1 cellular context compared by ENCODE assay signal in the genomic region with DNA sequence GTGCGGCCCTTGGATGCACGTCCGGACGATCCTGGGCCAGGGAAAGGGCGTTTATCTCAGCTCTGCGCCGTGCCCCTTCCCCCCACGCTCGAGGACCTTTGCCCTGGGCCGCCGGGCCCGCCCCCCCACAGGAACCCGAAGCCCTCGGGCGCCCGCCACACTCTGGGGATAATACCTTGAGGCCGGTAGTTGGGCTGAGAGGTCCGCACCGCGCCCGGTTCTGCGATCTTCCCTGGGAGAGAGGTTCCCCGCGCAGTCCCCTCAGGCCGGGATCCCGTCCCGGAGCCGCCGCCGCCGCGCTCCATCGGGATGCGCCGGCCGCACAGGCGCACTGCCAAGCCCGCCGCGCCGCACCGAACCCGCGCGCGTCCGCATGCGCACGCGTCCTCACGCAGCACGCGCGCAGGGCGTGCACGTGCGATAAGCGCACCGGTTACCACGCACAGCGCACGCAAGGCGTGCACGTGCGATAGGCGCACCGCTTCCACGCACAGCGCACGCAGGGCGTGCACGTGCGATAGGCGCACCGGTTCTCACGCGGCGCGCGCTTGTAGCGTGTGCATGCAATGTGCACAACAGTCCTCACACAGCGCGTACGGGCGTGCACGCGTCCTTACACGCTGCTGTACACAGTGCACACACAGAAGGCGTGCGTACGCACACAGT.
TF ChIP-seq lines count a peak whose summit lies in the region.

A gene (minus strand): TSS at position 333 of the 666 bp plus-strand sequence. CDS start 28 bp downstream, at position 305.

TF ChIP-seq in HepG2, 621 proteins besides CTCF, POLR2A, EP300 and RAD21 (continues in another document):
- TF ChIP-seq ZNF367 (CRISPR knock-in tag; IDR thresholded peaks at IDR 0.05; ENCODE audit: borderline replicate concordance), result no peak
- TF ChIP-seq NPAS2 (CRISPR knock-in tag; IDR thresholded peaks at IDR 0.05; ENCODE audit: borderline replicate concordance), result no peak
- TF ChIP-seq FOSL1 (CRISPR knock-in tag; IDR thresholded peaks at IDR 0.05; ENCODE audit: borderline replicate concordance), result no peak
- TF ChIP-seq FOXC1 (CRISPR knock-in tag; IDR thresholded peaks at IDR 0.05; ENCODE audit: borderline replicate concordance), result no peak
- 0 out of 2 replicates have a peak, but pooled peaks have one; percentile 2 for TF ChIP-seq MTA1 (CRISPR knock-in tag; IDR thresholded peaks at IDR 0.05; ENCODE audit: borderline replicate concordance)
- TF ChIP-seq TARDBP (CRISPR knock-in tag; IDR thresholded peaks at IDR 0.05), result no peak
- TF ChIP-seq, protein P1, sequence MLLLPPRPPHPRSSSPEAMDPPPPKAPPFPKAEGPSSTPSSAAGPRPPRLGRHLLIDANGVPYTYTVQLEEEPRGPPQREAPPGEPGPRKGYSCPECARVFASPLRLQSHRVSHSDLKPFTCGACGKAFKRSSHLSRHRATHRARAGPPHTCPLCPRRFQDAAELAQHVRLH (CRISPR knock-in tag; IDR thresholded peaks at IDR 0.05; ENCODE audit: borderline replicate concordance, low read depth), result no peak
- peak; percentile 21; the same call in 1 of the 2 replicates for TF ChIP-seq NR2F6 (IDR thresholded peaks at IDR 0.05)
- TF ChIP-seq NR2F6 (CRISPR knock-in tag; IDR thresholded peaks at IDR 0.05), result no peak
- no peak for TF ChIP-seq CBX1 (IDR thresholded peaks at IDR 0.05; ENCODE audit: low read depth)
- TF ChIP-seq ZNF589 (CRISPR knock-in tag; conservative IDR thresholded peaks at IDR 0.05), result no peak
- no peak for TF ChIP-seq ZSCAN9 (CRISPR knock-in tag; IDR thresholded peaks at IDR 0.05; ENCODE audit: borderline replicate concordance)
- TF ChIP-seq MXD4 (CRISPR knock-in tag; IDR thresholded peaks at IDR 0.05), result no peak
- TF ChIP-seq ZNF839 (CRISPR knock-in tag; IDR thresholded peaks at IDR 0.05; ENCODE audit: borderline replicate concordance), result no peak
- TF ChIP-seq, protein P2, sequence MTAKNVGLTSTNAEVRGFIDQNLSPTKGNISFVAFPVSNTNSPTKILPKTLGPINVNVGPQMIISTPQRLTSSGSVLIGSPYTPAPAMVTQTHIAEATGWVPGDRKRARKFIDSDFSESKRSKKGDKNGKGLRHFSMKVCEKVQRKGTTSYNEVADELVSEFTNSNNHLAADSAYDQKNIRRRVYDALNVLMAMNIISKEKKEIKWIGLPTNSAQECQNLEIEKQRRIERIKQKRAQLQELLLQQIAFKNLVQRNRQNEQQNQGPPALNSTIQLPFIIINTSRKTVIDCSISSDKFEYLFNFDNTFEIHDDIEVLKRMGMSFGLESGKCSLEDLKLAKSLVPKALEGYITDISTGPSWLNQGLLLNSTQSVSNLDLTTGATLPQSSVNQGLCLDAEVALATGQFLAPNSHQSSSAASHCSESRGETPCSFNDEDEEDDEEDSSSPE (CRISPR knock-in tag; IDR thresholded peaks at IDR 0.05), result 0 out of 2 replicates have a peak, but pooled peaks have one; percentile 33
- TF ChIP-seq SSRP1 (CRISPR knock-in tag; IDR thresholded peaks at IDR 0.05), result no peak
- no peak for TF ChIP-seq ZNF430 (CRISPR knock-in tag; IDR thresholded peaks at IDR 0.05)
- 0 out of 2 replicates have a peak, but pooled peaks have one; percentile 31 for TF ChIP-seq ZFY (CRISPR knock-in tag; IDR thresholded peaks at IDR 0.05)
- TF ChIP-seq CENPT (CRISPR knock-in tag; IDR thresholded peaks at IDR 0.05; ENCODE audit: low read depth), result peak; percentile 57; the same call in 1 of the 2 replicates
- TF ChIP-seq, protein P3, sequence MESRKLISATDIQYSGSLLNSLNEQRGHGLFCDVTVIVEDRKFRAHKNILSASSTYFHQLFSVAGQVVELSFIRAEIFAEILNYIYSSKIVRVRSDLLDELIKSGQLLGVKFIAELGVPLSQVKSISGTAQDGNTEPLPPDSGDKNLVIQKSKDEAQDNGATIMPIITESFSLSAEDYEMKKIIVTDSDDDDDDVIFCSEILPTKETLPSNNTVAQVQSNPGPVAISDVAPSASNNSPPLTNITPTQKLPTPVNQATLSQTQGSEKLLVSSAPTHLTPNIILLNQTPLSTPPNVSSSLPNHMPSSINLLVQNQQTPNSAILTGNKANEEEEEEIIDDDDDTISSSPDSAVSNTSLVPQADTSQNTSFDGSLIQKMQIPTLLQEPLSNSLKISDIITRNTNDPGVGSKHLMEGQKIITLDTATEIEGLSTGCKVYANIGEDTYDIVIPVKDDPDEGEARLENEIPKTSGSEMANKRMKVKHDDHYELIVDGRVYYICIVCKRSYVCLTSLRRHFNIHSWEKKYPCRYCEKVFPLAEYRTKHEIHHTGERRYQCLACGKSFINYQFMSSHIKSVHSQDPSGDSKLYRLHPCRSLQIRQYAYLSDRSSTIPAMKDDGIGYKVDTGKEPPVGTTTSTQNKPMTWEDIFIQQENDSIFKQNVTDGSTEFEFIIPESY (CRISPR knock-in tag; IDR thresholded peaks at IDR 0.05), result peak; percentile 94
- TF ChIP-seq ZNF782 (CRISPR knock-in tag; IDR thresholded peaks at IDR 0.05; ENCODE audit: borderline replicate concordance), result no peak
- TF ChIP-seq ZNF567 (CRISPR knock-in tag; IDR thresholded peaks at IDR 0.05; ENCODE audit: borderline replicate concordance), result no peak
- TF ChIP-seq ZNF558 (CRISPR knock-in tag; IDR thresholded peaks at IDR 0.05; ENCODE audit: borderline replicate concordance), result no peak
- no peak for TF ChIP-seq PHF20 (CRISPR knock-in tag; IDR thresholded peaks at IDR 0.05)
- no peak for TF ChIP-seq ZNF780A (CRISPR knock-in tag; IDR thresholded peaks at IDR 0.05)
- no peak for TF ChIP-seq POGZ (CRISPR knock-in tag; IDR thresholded peaks at IDR 0.05)
- TF ChIP-seq LCORL (IDR thresholded peaks at IDR 0.05), result no peak
- TF ChIP-seq LCORL (CRISPR knock-in tag; IDR thresholded peaks at IDR 0.05), result no peak
- no peak for TF ChIP-seq FOXJ3 (CRISPR knock-in tag; IDR thresholded peaks at IDR 0.05; ENCODE audit: borderline replicate concordance)
- TF ChIP-seq PCBP1 (IDR thresholded peaks at IDR 0.05; ENCODE audit: borderline replicate concordance, low read depth, low read length), result no peak
- TF ChIP-seq, protein P4, sequence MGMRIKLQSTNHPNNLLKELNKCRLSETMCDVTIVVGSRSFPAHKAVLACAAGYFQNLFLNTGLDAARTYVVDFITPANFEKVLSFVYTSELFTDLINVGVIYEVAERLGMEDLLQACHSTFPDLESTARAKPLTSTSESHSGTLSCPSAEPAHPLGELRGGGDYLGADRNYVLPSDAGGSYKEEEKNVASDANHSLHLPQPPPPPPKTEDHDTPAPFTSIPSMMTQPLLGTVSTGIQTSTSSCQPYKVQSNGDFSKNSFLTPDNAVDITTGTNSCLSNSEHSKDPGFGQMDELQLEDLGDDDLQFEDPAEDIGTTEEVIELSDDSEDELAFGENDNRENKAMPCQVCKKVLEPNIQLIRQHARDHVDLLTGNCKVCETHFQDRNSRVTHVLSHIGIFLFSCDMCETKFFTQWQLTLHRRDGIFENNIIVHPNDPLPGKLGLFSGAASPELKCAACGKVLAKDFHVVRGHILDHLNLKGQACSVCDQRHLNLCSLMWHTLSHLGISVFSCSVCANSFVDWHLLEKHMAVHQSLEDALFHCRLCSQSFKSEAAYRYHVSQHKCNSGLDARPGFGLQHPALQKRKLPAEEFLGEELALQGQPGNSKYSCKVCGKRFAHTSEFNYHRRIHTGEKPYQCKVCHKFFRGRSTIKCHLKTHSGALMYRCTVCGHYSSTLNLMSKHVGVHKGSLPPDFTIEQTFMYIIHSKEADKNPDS (CRISPR knock-in tag; IDR thresholded peaks at IDR 0.05), result no peak
- TF ChIP-seq ZBTB38 (CRISPR knock-in tag; IDR thresholded peaks at IDR 0.05), result peak; percentile 78
- TF ChIP-seq MTF1 (CRISPR knock-in tag; IDR thresholded peaks at IDR 0.05), result no peak
- TF ChIP-seq HNRNPLL (IDR thresholded peaks at IDR 0.05; ENCODE audit: low read depth, low read length, poor library complexity, severe bottlenecking), result peak; percentile 17
- no peak for TF ChIP-seq NONO (IDR thresholded peaks at IDR 0.05)
- TF ChIP-seq NONO (CRISPR knock-in tag; conservative IDR thresholded peaks at IDR 0.05), result 0 out of 2 replicates have a peak, but pooled peaks have one; percentile 46
- TF ChIP-seq BRD4 (CRISPR knock-in tag; IDR thresholded peaks at IDR 0.05), result no peak
- TF ChIP-seq, protein P5, sequence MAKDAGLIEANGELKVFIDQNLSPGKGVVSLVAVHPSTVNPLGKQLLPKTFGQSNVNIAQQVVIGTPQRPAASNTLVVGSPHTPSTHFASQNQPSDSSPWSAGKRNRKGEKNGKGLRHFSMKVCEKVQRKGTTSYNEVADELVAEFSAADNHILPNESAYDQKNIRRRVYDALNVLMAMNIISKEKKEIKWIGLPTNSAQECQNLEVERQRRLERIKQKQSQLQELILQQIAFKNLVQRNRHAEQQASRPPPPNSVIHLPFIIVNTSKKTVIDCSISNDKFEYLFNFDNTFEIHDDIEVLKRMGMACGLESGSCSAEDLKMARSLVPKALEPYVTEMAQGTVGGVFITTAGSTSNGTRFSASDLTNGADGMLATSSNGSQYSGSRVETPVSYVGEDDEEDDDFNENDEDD (CRISPR knock-in tag; IDR thresholded peaks at IDR 0.05; ENCODE audit: borderline replicate concordance), result peak; percentile 43; the same call in 1 of the 2 replicates
- TF ChIP-seq BHLHE40 (IDR thresholded peaks at IDR 0.05; ENCODE audit: low read length), result peak; percentile 75
- TF ChIP-seq ZNF329 (CRISPR knock-in tag; IDR thresholded peaks at IDR 0.05; ENCODE audit: low read depth), result no peak
- TF ChIP-seq RNF2 (conservative IDR thresholded peaks at IDR 0.05; ENCODE audit: low read depth), result no peak
- TF ChIP-seq, protein P6, sequence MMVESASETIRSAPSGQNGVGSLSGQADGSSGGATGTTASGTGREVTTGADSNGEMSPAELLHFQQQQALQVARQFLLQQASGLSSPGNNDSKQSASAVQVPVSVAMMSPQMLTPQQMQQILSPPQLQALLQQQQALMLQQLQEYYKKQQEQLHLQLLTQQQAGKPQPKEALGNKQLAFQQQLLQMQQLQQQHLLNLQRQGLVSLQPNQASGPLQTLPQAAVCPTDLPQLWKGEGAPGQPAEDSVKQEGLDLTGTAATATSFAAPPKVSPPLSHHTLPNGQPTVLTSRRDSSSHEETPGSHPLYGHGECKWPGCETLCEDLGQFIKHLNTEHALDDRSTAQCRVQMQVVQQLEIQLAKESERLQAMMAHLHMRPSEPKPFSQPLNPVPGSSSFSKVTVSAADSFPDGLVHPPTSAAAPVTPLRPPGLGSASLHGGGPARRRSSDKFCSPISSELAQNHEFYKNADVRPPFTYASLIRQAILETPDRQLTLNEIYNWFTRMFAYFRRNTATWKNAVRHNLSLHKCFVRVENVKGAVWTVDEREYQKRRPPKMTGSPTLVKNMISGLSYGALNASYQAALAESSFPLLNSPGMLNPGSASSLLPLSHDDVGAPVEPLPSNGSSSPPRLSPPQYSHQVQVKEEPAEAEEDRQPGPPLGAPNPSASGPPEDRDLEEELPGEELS (CRISPR knock-in tag; IDR thresholded peaks at IDR 0.05), result no peak
- TF ChIP-seq, protein P7, sequence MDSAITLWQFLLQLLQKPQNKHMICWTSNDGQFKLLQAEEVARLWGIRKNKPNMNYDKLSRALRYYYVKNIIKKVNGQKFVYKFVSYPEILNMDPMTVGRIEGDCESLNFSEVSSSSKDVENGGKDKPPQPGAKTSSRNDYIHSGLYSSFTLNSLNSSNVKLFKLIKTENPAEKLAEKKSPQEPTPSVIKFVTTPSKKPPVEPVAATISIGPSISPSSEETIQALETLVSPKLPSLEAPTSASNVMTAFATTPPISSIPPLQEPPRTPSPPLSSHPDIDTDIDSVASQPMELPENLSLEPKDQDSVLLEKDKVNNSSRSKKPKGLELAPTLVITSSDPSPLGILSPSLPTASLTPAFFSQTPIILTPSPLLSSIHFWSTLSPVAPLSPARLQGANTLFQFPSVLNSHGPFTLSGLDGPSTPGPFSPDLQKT (CRISPR knock-in tag; IDR thresholded peaks at IDR 0.05; ENCODE audit: borderline replicate concordance), result no peak
- no peak for TF ChIP-seq RFXANK (CRISPR knock-in tag; IDR thresholded peaks at IDR 0.05)
- TF ChIP-seq ZNF10 (CRISPR knock-in tag; IDR thresholded peaks at IDR 0.05; ENCODE audit: borderline replicate concordance, low read depth), result no peak
- TF ChIP-seq RXRB (CRISPR knock-in tag; IDR thresholded peaks at IDR 0.05; ENCODE audit: borderline replicate concordance), result no peak
- TF ChIP-seq HOXA3 (CRISPR knock-in tag; IDR thresholded peaks at IDR 0.05), result peak; percentile 89
- 0 out of 2 replicates have a peak, but pooled peaks have one; percentile 29 for TF ChIP-seq SPEN (CRISPR knock-in tag; IDR thresholded peaks at IDR 0.05; ENCODE audit: low read depth)
- no peak for TF ChIP-seq ZSCAN29 (CRISPR knock-in tag; conservative IDR thresholded peaks at IDR 0.05)
- TF ChIP-seq, protein P8, sequence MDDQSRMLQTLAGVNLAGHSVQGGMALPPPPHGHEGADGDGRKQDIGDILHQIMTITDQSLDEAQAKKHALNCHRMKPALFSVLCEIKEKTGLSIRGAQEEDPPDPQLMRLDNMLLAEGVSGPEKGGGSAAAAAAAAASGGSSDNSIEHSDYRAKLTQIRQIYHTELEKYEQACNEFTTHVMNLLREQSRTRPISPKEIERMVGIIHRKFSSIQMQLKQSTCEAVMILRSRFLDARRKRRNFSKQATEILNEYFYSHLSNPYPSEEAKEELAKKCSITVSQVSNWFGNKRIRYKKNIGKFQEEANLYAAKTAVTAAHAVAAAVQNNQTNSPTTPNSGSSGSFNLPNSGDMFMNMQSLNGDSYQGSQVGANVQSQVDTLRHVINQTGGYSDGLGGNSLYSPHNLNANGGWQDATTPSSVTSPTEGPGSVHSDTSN (CRISPR knock-in tag; IDR thresholded peaks at IDR 0.05; ENCODE audit: borderline replicate concordance), result no peak
- no peak for TF ChIP-seq ARID2 (CRISPR knock-in tag; IDR thresholded peaks at IDR 0.05; ENCODE audit: borderline replicate concordance)
- TF ChIP-seq MYC (CRISPR knock-in tag; IDR thresholded peaks at IDR 0.05; ENCODE audit: borderline replicate concordance), result peak; percentile 69
- TF ChIP-seq AHR (CRISPR knock-in tag; IDR thresholded peaks at IDR 0.05), result no peak
- TF ChIP-seq, protein P9, sequence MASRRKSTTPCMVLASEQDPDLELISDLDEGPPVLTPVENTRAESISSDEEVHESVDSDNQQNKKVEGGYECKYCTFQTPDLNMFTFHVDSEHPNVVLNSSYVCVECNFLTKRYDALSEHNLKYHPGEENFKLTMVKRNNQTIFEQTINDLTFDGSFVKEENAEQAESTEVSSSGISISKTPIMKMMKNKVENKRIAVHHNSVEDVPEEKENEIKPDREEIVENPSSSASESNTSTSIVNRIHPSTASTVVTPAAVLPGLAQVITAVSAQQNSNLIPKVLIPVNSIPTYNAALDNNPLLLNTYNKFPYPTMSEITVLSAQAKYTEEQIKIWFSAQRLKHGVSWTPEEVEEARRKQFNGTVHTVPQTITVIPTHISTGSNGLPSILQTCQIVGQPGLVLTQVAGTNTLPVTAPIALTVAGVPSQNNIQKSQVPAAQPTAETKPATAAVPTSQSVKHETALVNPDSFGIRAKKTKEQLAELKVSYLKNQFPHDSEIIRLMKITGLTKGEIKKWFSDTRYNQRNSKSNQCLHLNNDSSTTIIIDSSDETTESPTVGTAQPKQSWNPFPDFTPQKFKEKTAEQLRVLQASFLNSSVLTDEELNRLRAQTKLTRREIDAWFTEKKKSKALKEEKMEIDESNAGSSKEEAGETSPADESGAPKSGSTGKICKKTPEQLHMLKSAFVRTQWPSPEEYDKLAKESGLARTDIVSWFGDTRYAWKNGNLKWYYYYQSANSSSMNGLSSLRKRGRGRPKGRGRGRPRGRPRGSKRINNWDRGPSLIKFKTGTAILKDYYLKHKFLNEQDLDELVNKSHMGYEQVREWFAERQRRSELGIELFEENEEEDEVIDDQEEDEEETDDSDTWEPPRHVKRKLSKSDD (CRISPR knock-in tag; IDR thresholded peaks at IDR 0.05; ENCODE audit: low read depth), result peak; percentile 97
- peak; percentile 31; the same call in 1 of the 2 replicates for TF ChIP-seq NR2C2 (CRISPR knock-in tag; IDR thresholded peaks at IDR 0.05; ENCODE audit: borderline replicate concordance)
- TF ChIP-seq, protein P10, sequence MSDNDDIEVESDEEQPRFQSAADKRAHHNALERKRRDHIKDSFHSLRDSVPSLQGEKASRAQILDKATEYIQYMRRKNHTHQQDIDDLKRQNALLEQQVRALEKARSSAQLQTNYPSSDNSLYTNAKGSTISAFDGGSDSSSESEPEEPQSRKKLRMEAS (IDR thresholded peaks at IDR 0.05), result peak; percentile 81
